ENCODE assay signal across 9 cellular contexts in genomic region chr17:81404557-81405165, GRCh38. TPM values are rescaled to one million over a fixed set of nuclear protein-coding genes. Genes with fewer than 3 reads are reported as not detected.
DNase-seq lines count a peak whose midpoint lies in the region; ATAC-seq, FAIRE-seq and TF ChIP-seq lines count a peak whose summit lies in the region.
"Had no signal": no experiment of that assay in that cellular context is flagged by ENCODE, and none has a peak within 500 bp of the region (broad histone marks: within the 10 kb centered on the region; RNA-seq: fewer than 3 reads in every experiment).

No MANE protein-coding gene starts in this region.

- H3K4me3 ChIP-seq in ascending aorta (peak overlapping the region; percentile 14 to 91), left lung (no peak overlapping the region), tibial artery (peak overlapping the region; percentile 42 to 51)
- H3K4me3 ChIP-seq in CD4-positive, alpha-beta memory T cell (ENCODE audit: low read length in 2 of 2) = no peak overlapping the region

- peaks cover 3 to 14% (median 7%) of the 10 kb centered on the region in 4 donors for H3K4me1 Mint-ChIP-seq in CD4-positive, alpha-beta memory T cell

- H3K9me3 Mint-ChIP-seq in CD4-positive, alpha-beta memory T cell = peaks cover 0 to 3% (median 0%) of the 10 kb centered on the region in 8 donors

- ATAC-seq in left lung (no peak), GM18502 (IDR thresholded peaks at IDR 0.05; ENCODE audit: poor library complexity, unreplicated experiment) (no peak)

- FAIRE-seq in GM19239 (lab: Jason Lieb, UNC) = no peak

- H3K27ac ChIP-seq in ascending aorta (peak overlapping the region; percentile 91 to 98), left lung (peak overlapping the region; percentile 93 to 95), tibial artery (peak overlapping the region; percentile 95 to 99)
- H3K27ac ChIP-seq in CD4-positive, alpha-beta memory T cell (ENCODE audit: low read depth, low read length) = no peak overlapping the region

- H3K36me3 Mint-ChIP-seq in CD4-positive, alpha-beta memory T cell = peaks cover 0 to 2% of the 10 kb centered on the region in 2 donors

- H3K9me3 ChIP-seq in ascending aorta = no peaks in the 10 kb centered on the region
- no peaks in the 10 kb centered on the region for H3K9me3 ChIP-seq in left lung
- H3K9me3 ChIP-seq in tibial artery = no peaks in the 10 kb centered on the region
- H3K9me3 ChIP-seq in CD4-positive, alpha-beta memory T cell (ENCODE audit: control insufficient read depth in 1 of 2, low read length in 2 of 2) = no peaks in the 10 kb centered on the region

- H3K27me3 ChIP-seq in ascending aorta (no peaks in the 10 kb centered on the region), left lung (peaks cover 0 to 31% of the 10 kb centered on the region in 2 donors), tibial artery (no peaks in the 10 kb centered on the region)
- peaks cover 34% of the 10 kb centered on the region for H3K27me3 ChIP-seq in CD4-positive, alpha-beta memory T cell (ENCODE audit: insufficient read depth, low read length)
- H3K27me3 ChIP-seq: brain microvascular endothelial cell had no signal

- H3K27me3 Mint-ChIP-seq in CD4-positive, alpha-beta memory T cell = peaks cover 42% of the 10 kb centered on the region in 2 donors

- TF ChIP-seq CTCF in ascending aorta (IDR thresholded peaks at IDR 0.05) = no peak
- TF ChIP-seq CTCF in left lung (IDR thresholded peaks at IDR 0.05) = no peak
- TF ChIP-seq CTCF in tibial artery (IDR thresholded peaks at IDR 0.05) = no peak

- H3K4me3 Mint-ChIP-seq in CD4-positive, alpha-beta memory T cell = no peak overlapping the region

- peak overlapping the region in 1 of 7 donors; percentile 21 for H3K27ac Mint-ChIP-seq in CD4-positive, alpha-beta memory T cell

- H3K36me3 ChIP-seq in ascending aorta (no peaks in the 10 kb centered on the region), left lung (no peaks in the 10 kb centered on the region), tibial artery (no peaks in the 10 kb centered on the region)
- H3K36me3 ChIP-seq in CD4-positive, alpha-beta memory T cell (ENCODE audit: insufficient read depth, low read length) = no peaks in the 10 kb centered on the region
- H3K36me3 ChIP-seq: brain microvascular endothelial cell had no signal

- peaks cover 28 to 59% of the 10 kb centered on the region in 2 donors for H3K4me1 ChIP-seq in ascending aorta
- H3K4me1 ChIP-seq in left lung = peaks cover 46 to 64% of the 10 kb centered on the region in 2 donors
- H3K4me1 ChIP-seq in tibial artery = peaks cover 5 to 75% (median 61%) of the 10 kb centered on the region in 4 donors
- H3K4me1 ChIP-seq in CD4-positive, alpha-beta memory T cell (ENCODE audit: insufficient read depth, low read length) = peaks cover 7% of the 10 kb centered on the region

- POLR2A ChIA-PET in CD4-positive, alpha-beta memory T cell (lab: Charles Lee; ENCODE audit: partially characterized antibody) = no interaction called here

- CTCF ChIA-PET in CD4-positive, alpha-beta memory T cell (lab: Charles Lee; ENCODE audit: partially characterized antibody) = no interaction called here

- intact Hi-C loops in ascending aorta (cut with DNase I) = loop anchor here (1.0 kb wide), 1 partner anchor 13 kb away; no protein-coding TSS in a partner anchor
- intact Hi-C loops in left lung (cut with DNase I) = loop anchor here in 1 of 2 donors (10.0 kb wide), 1 partner anchor 80 kb away; no protein-coding TSS in a partner anchor
- intact Hi-C loops in tibial artery (cut with DNase I; ENCODE audit: low total_unique reads) = loop anchor here (2.0 kb wide), 1 partner anchor 14 kb away; no protein-coding TSS in a partner anchor
- intact Hi-C loops in CD4-positive, alpha-beta memory T cell (cut with micrococcal nuclease) = no loop called here

- DNase-seq in NCI-H1694 treated with DMSO at 0.1 percent for 48 hours (lab: John Stamatoyannopoulos, UW) (peak; percentile 17), NCI-H1694 (lab: John Stamatoyannopoulos, UW) (no peak), ascending aorta (ENCODE audit: low spot score in 2 of 2) (no peak), left lung (no peak), tibial artery (no peak), GM19239 (ENCODE audit: insufficient read length, low spot score) (no peak)
- no peak for DNase-seq in CD4-positive, alpha-beta memory T cell
- DNase-seq: brain microvascular endothelial cell had no signal

RNA-seq across cellular contexts. Expression of gene BAHCC1, which starts 9.4 kb away (rescaled TPM):
- total RNA-seq in ascending aorta (29.1 TPM), left lung (10 to 100 TPM; 13.6 to 19.8 TPM)
- total RNA-seq in CD4-positive, alpha-beta memory T cell = not detected
- polyA plus RNA-seq in CD4-positive, alpha-beta memory T cell = not detected

Comparison
In these comparisons a context has a peak if more than half of its experiments do, and no peak if none do; other contexts are left out.
1. H3K4me3 ChIP-seq: peak in ascending aorta (2 of 2) and tibial artery (2 of 2); none in left lung (0 of 2) and CD4-positive, alpha-beta memory T cell (0 of 2).
2. RNA of gene BAHCC1, which starts 9.4 kb away (total RNA-seq): 29.1 TPM in ascending aorta (single experiment) and 13.6 to 19.8 TPM in left lung; not detected in CD4-positive, alpha-beta memory T cell; every median in the first group is over 10 times any median in the second.